ENCODE assay signal across 30 cellular contexts in genomic region chr17:12603566-12603965, GRCh38.
"Had no signal": no experiment of that assay in that cellular context is flagged by ENCODE, and none has a peak within 500 bp of the region (broad histone marks: within the 10 kb centered on the region; RNA-seq: fewer than 3 reads in every experiment).

No MANE protein-coding gene starts in this region.

- H3K9ac ChIP-seq: neural progenitor cell, parathyroid adenoma had no signal

- H3K27me3 ChIP-seq: left lung, neural progenitor cell, neutrophil, right atrium auricular region, right lobe of liver, stomach, testis, thyroid gland, transverse colon, upper lobe of left lung, vagina had no signal

- H3K27ac ChIP-seq: left lung, lower lobe of right lung, neural progenitor cell, neutrophil, parathyroid adenoma, psoas muscle, right atrium auricular region, right lobe of liver, skin epidermis, stomach, testis, thyroid gland, transverse colon, upper lobe of left lung, vagina had no signal

- H3K4me1 ChIP-seq: left lung, lower lobe of right lung, neural progenitor cell, parathyroid adenoma, psoas muscle, right atrium auricular region, right lobe of liver, stomach, testis, thyroid gland, upper lobe of left lung had no signal

- H3K4me2 ChIP-seq: neural progenitor cell had no signal

- H3K4me3 ChIP-seq: left lung, lower lobe of right lung, neural progenitor cell, psoas muscle, right atrium auricular region, right lobe of liver, skin epidermis, stomach, testis, thyroid gland, transverse colon, upper lobe of left lung, vagina had no signal

- H2AFZ ChIP-seq: neural progenitor cell, parathyroid adenoma had no signal

- H3K36me3 ChIP-seq: left lung, lower lobe of right lung, neural progenitor cell, neutrophil, right atrium auricular region, right lobe of liver, stomach, thyroid gland, transverse colon, upper lobe of left lung, vagina had no signal

- H3K9me3 ChIP-seq: left lung, lower lobe of right lung, neutrophil, psoas muscle, right atrium auricular region, right lobe of liver, stomach, testis, thyroid gland, transverse colon, upper lobe of left lung, vagina had no signal

- ATAC-seq: left colon; left lung; lower lobe of right lung; natural killer cell; psoas muscle; right lobe of liver; stimulated activated naive B cell treated with anti-CD40 and anti-IgM and Interleukin-4, amounts not matched to agents 10 μg/mL and 1 μg/mL and 100 μg/mL, for 72 hours; stimulated activated naive CD8-positive, alpha-beta T cell treated with anti-CD3 and anti-CD28 coated beads, Interleukin-15, Interleukin-2, amounts not matched to agents 100 U/mL and 50 U/mL, for 24 hours had no signal

- DNase-seq: hippocampal formation; kidney; left colon; left lung; lower lobe of right lung; mammary epithelial cell; mesendoderm; naive B cell; natural killer cell; nephron progenitor cell; occipital lobe; psoas muscle; right lobe of liver; stimulated activated CD4-positive, alpha-beta T cell treated with anti-CD3 and anti-CD28 coated beads, Interleukin-12 subunit alpha, Interleukin-12 subunit beta, amount 100 ng/mL, for 4 hours; stimulated activated CD4-positive, alpha-beta T cell treated with anti-CD3 and anti-CD28 coated beads, Interleukin-15, amount 100 ng/mL, for 24 hours; stimulated activated CD4-positive, alpha-beta T cell treated with anti-CD3 and anti-CD28 coated beads, Interleukin-2, amount 100 ng/mL, for 24 hours; stimulated activated CD4-positive, alpha-beta T cell treated with anti-CD3 and anti-CD28 coated beads, Interleukin-4, amount 100 ng/mL, for 1 hour; stimulated activated naive B cell treated with anti-CD40 and anti-IgM and Interleukin-4, amounts not matched to agents 10 μg/mL and 1 μg/mL and 100 μg/mL, for 72 hours; stimulated activated naive CD8-positive, alpha-beta T cell treated with anti-CD3 and anti-CD28 coated beads, Interleukin-15, Interleukin-2, amounts not matched to agents 100 U/mL and 50 U/mL, for 24 hours; stomach; testis; thyroid gland; transverse colon; upper lobe of left lung had no signal
